In the genomic region with DNA sequence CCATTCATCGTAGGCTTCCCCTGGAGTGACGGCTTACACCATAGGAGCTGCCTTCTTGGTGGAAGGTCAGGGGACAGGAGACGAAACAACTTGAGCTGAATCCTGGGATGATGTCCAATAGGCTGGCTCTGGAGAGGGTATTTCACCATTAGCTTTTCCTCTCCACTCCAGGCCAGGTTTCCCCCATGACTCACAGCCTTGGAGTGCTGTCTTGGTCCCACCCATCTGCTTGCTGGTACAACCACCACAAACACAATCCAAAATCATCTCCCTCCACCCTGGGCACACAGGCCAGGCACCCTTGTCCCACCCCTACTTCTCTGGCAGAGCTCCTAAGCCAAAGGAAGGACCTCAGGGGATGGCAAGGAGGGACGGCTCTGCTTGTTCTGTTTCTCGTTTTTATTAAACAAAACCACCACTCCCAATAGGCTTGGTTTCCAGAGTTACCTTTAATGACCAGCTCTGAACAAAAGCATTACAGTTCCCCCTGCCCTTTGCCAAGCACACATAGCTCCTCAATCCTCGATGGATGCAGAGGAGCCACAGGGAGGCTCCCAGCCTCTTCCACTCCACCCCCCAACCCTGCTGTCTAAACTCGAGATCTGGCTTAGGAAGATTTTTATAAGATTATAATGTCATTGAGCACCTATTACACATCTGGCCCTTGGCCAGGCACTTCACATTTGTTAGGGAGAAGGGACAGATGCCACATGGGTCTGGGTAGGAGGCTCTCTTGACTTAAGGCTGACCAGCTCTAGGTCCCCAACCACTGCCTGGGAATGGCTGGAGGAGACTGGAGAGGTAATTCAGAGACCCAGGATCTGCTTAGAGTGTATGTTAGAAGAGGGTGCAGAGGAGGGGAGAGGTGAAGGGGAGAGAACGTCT, we compare ENCODE assay signal across 9 cellular contexts. TPM values are rescaled to one million over a fixed set of nuclear protein-coding genes. Genes with fewer than 3 reads are reported as not detected.
DNase-seq lines count a peak whose midpoint lies in the region; ATAC-seq, FAIRE-seq and TF ChIP-seq lines count a peak whose summit lies in the region.
"Had no signal": no experiment of that assay in that cellular context is flagged by ENCODE, and none has a peak within 500 bp of the region (broad histone marks: within the 10 kb centered on the region; RNA-seq: fewer than 3 reads in every experiment).

No MANE protein-coding gene starts in this region.

- H3K79me2 ChIP-seq in osteoblast (ENCODE audit: insufficient read depth, low read length) = peaks cover 94% of the 10 kb centered on the region

- peak; percentile 83 for ATAC-seq in esophagus mucosa
- ATAC-seq in effector memory CD8-positive, alpha-beta T cell (replicated peaks) = no peak

- peaks cover 90% of the 10 kb centered on the region for H4K20me1 ChIP-seq in osteoblast (ENCODE audit: insufficient read depth, low read length)

- FAIRE-seq in RCC 7860 (lab: Jason Lieb, UNC) = peak; percentile 4

- no peaks in the 10 kb centered on the region for H3K9me3 Mint-ChIP-seq in effector memory CD8-positive, alpha-beta T cell

- peak overlapping the region; percentile 69 for H3K4me2 ChIP-seq in osteoblast (ENCODE audit: insufficient read depth, low read length)

- H3K4me1 Mint-ChIP-seq in effector memory CD8-positive, alpha-beta T cell (ENCODE audit: low read depth in 2 of 2) = peaks cover 3 to 6% of the 10 kb centered on the region in 2 donors

- no peak for TF ChIP-seq CTCF in AG10803 (conservative IDR thresholded peaks at IDR 0.05; ENCODE audit: low read length)
- no peak for TF ChIP-seq CTCF in osteoblast (IDR thresholded peaks at IDR 0.05; ENCODE audit: extremely low read depth, low read depth, low read length)

- H3K9me3 ChIP-seq in osteoblast (ENCODE audit: low read depth, low read length) = no peaks in the 10 kb centered on the region

- H3K27ac ChIP-seq in osteoblast (ENCODE audit: low read depth, low read length) = peak overlapping the region; percentile 91

- no peak overlapping the region for H2AFZ ChIP-seq in osteoblast (ENCODE audit: low read length)

- no peak overlapping the region for H3K27ac Mint-ChIP-seq in effector memory CD8-positive, alpha-beta T cell

- H3K4me3 Mint-ChIP-seq in effector memory CD8-positive, alpha-beta T cell = no peak overlapping the region

- no peaks in the 10 kb centered on the region for H3K27me3 ChIP-seq in osteoblast (ENCODE audit: insufficient read depth, low read length)

- H3K36me3 Mint-ChIP-seq in effector memory CD8-positive, alpha-beta T cell (ENCODE audit: insufficient read depth) = no peaks in the 10 kb centered on the region

- DNase-seq in AG10803 (ENCODE audit: low read depth) (peak; percentile 95), RCC 7860 (ENCODE audit: low spot score) (peak; percentile 46), osteoblast (ENCODE audit: insufficient read length, low spot score, missing footprints) (peak; percentile 99), UCSD-AML1 (lab: John Stamatoyannopoulos, UW; ENCODE audit: unreplicated experiment) (no peak), activated T-cell treated with anti-CD3 and anti-CD28 coated beads for 4 hours (no peak)
- DNase-seq in effector memory CD8-positive, alpha-beta T cell = no peak
- DNase-seq in activated CD8-positive, alpha-beta memory T cell treated with anti-CD3 and anti-CD28 coated beads, Interleukin-2, amount 50 U/mL, for 48 hours = no peak
- DNase-seq: SHP77 treated with DMSO at 0.1 percent for 48 hours had no signal

- peaks cover 30% of the 10 kb centered on the region for H3K36me3 ChIP-seq in osteoblast (ENCODE audit: insufficient read depth, low read length)

- H3K4me3 ChIP-seq in AG10803 (ENCODE audit: low read length) = peak overlapping the region; percentile 26
- peak overlapping the region; percentile 40 for H3K4me3 ChIP-seq in osteoblast (ENCODE audit: insufficient read depth, low read length)

- H3K27me3 Mint-ChIP-seq in effector memory CD8-positive, alpha-beta T cell = peaks cover 0 to 6% of the 10 kb centered on the region in 2 donors

- H3K4me1 ChIP-seq in osteoblast (ENCODE audit: insufficient read depth, low read length) = peaks cover 68% of the 10 kb centered on the region

RNA-seq across cellular contexts. Expression of a gene that starts 13.3 kb away (rescaled TPM):
- total RNA-seq in esophagus mucosa (67.0 TPM), osteoblast (861 and 988 TPM in 2 replicates)

RNA-seq across cellular contexts. Expression of a gene that starts 21.5 kb away (rescaled TPM):
- total RNA-seq in esophagus mucosa (191 TPM), osteoblast (197 and 206 TPM in 2 replicates)

RNA-seq across cellular contexts. Expression of a gene that starts 49.0 kb away (rescaled TPM):
- 40.1 TPM for total RNA-seq in esophagus mucosa
- 52.5 and 53.9 TPM in 2 replicates for total RNA-seq in osteoblast

Comparison
In these comparisons a context has a peak if more than half of its experiments do, and no peak if none do; other contexts are left out.
1. DNase-seq: peak in AG10803 (single experiment), RCC 7860 (single experiment) and osteoblast (single experiment); none in UCSD-AML1 (single experiment), effector memory CD8-positive, alpha-beta T cell (0 of 3), activated T-cell treated with anti-CD3 and anti-CD28 coated beads for 4 hours (single experiment) and activated CD8-positive, alpha-beta memory T cell treated with anti-CD3 and anti-CD28 coated beads, Interleukin-2, amount 50 U/mL, for 48 hours (single experiment).
2. RNA of a gene that starts 13.3 kb away (total RNA-seq): 861 to 988 TPM in osteoblast; 67.0 TPM in esophagus mucosa (single experiment); every median in the first group is over 10 times any median in the second.